In genomic region chr16:80197790-80198201, GRCh38 we compare ENCODE assay signal across 10 cellular contexts.
DNase-seq lines count a peak whose midpoint lies in the region; ATAC-seq and TF ChIP-seq lines count a peak whose summit lies in the region.
"Had no signal": no experiment of that assay in that cellular context is flagged by ENCODE, and none has a peak within 500 bp of the region (broad histone marks: within the 10 kb centered on the region; RNA-seq: fewer than 3 reads in every experiment).

No MANE protein-coding gene starts in this region.

- intact Hi-C loops in aorta (cut with DNase I) = no loop called here
- intact Hi-C loops in prostate gland (cut with DNase I) = no loop called here

- no peak overlapping the region for H3K27ac ChIP-seq in substantia nigra (ENCODE audit: low read depth, low read length, poor library complexity, severe bottlenecking)
- H3K27ac ChIP-seq in aorta (ENCODE audit: low read depth in 1 of 2, low read length in 2 of 2) = no peak overlapping the region
- no peak overlapping the region for H3K27ac ChIP-seq in prostate gland

- H3K4me1 ChIP-seq in aorta (ENCODE audit: control insufficient read depth in 1 of 2, insufficient read depth in 2 of 2, low read length in 2 of 2) = no peaks in the 10 kb centered on the region
- H3K4me1 ChIP-seq in prostate gland (replicated peaks) = peaks cover 2% of the 10 kb centered on the region

- peak; percentile 3 for DNase-seq in stimulated activated CD4-positive, alpha-beta T cell treated with anti-CD3 and anti-CD28 coated beads, Interleukin-15, amount 100 ng/mL, for 24 hours
- DNase-seq in stimulated activated CD4-positive, alpha-beta T cell treated with anti-CD3 and anti-CD28 coated beads, Interleukin-4, amount 100 ng/mL, for 1 hour = no peak
- peak; percentile 92 for DNase-seq in SW480 (ENCODE audit: low spot score)
- DNase-seq in fibroblast of the aortic adventitia (ENCODE audit: low read depth) = peak; percentile 93
- no peak for DNase-seq in substantia nigra (lab: John Stamatoyannopoulos, UW)
- DNase-seq in aorta = no peak
- DNase-seq in prostate gland (ENCODE audit: low spot score) = no peak
- DNase-seq: activated B cell treated with CpG ODN at 0.5 μM for 24 hours, KBM-7 had no signal

- TF ChIP-seq POLR2A in prostate gland (IDR thresholded peaks at IDR 0.05) = no peak

- H3K4me3 ChIP-seq in fibroblast of the aortic adventitia (ENCODE audit: low read depth, low read length) (no peak overlapping the region), aorta (ENCODE audit: low read length in 2 of 2) (no peak overlapping the region), prostate gland (no peak overlapping the region)

- H3K27me3 ChIP-seq in aorta (ENCODE audit: control insufficient read depth in 1 of 2, insufficient read depth in 2 of 2, low read length in 1 of 2) (peaks cover 0 to 1% of the 10 kb centered on the region in 2 donors), prostate gland (replicated peaks; ENCODE audit: insufficient read depth) (no peaks in the 10 kb centered on the region)

- H3K36me3 ChIP-seq in aorta (ENCODE audit: control insufficient read depth in 1 of 2, insufficient read depth in 2 of 2, low read length in 1 of 2) (no peaks in the 10 kb centered on the region), prostate gland (no peaks in the 10 kb centered on the region)

- TF ChIP-seq CTCF in fibroblast of the aortic adventitia (IDR thresholded peaks at IDR 0.05; ENCODE audit: insufficient read depth, low read length) (no peak), prostate gland (IDR thresholded peaks at IDR 0.05) (no peak)

- ATAC-seq in aorta (ENCODE audit: low FRiP score) (no peak), GM21576 (IDR thresholded peaks at IDR 0.05; ENCODE audit: unreplicated experiment) (no peak)

- H3K9me3 ChIP-seq in aorta (ENCODE audit: control insufficient read depth, low read length) (peaks cover 1% of the 10 kb centered on the region), prostate gland (no peaks in the 10 kb centered on the region)

- WGBS in aorta, 2 donors = 5 to 11% methylated on average over 4 of the region's 4 CpGs
- 35% methylated on average over 4 of the region's 4 CpGs for WGBS in prostate gland

Comparison
In these comparisons a context has a peak if more than half of its experiments do, and no peak if none do; other contexts are left out.
1. DNase-seq: peak in stimulated activated CD4-positive, alpha-beta T cell treated with anti-CD3 and anti-CD28 coated beads, Interleukin-15, amount 100 ng/mL, for 24 hours (single experiment), SW480 (single experiment) and fibroblast of the aortic adventitia (single experiment); none in stimulated activated CD4-positive, alpha-beta T cell treated with anti-CD3 and anti-CD28 coated beads, Interleukin-4, amount 100 ng/mL, for 1 hour (single experiment), substantia nigra (0 of 49), aorta (0 of 2) and prostate gland (single experiment).